8 cellular contexts compared by ENCODE assay signal in the genomic region with DNA sequence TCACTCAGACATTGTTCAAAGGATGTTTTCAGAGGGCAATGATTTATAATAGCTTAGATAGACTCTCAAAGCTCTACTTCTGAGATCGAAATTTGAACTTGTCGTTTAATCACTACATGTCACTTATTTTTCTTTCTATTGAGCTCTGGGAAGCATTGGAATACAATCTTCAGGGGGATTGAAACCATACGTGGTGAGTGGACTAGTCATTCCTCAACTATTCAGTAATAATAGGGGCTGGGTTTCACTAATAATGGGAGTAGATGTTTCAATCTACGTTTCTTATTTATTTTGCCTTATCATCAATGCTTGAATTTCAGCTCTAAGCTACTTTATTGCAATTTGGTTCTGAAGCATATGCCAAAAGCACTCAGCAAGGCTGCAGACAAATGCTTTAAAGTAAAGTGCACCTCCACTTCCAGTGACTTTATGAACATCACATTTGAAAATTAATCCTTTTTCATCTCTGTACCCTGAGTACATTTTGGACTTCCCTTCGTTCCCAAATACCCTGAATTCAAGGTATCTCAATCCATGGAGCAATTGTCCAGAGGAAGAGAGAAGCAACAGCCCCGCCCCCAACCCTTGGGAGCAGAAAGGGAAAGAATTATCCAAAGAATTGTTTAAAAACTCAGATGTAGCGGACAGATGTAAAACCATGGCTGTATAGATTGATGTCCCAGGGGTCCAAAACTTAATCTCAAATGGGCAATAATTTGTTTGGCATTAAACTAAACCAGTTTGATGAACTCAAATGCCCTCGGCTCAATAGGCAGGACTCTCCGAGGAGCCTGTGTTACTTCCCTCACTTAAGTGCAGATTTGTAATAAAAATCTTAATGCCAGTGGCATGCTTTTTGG.
DNase-seq lines count a peak whose midpoint lies in the region; ATAC-seq, FAIRE-seq and TF ChIP-seq lines count a peak whose summit lies in the region.

No MANE protein-coding gene starts in this region.

- H3K36me3 ChIP-seq in brain microvascular endothelial cell (replicated peaks) (no peaks in the 10 kb centered on the region), kidney (ENCODE audit: control insufficient read depth in 1 of 2, insufficient read depth in 2 of 2, low read length in 2 of 2) (no peaks in the 10 kb centered on the region)

- peaks cover 7 to 8% of the 10 kb centered on the region in 2 donors for H3K36me3 Mint-ChIP-seq in activated T-cell treated with anti-CD3 and anti-CD28 coated beads, Interleukin-2, amount 50 U/mL, for 72 hours (ENCODE audit: insufficient read depth in 2 of 2)
- peaks cover 54% of the 10 kb centered on the region for H3K36me3 Mint-ChIP-seq in stimulated activated effector memory CD8-positive, alpha-beta T cell treated with anti-CD3 and anti-CD28 coated beads, Interleukin-12 subunit alpha, Interleukin-12 subunit beta, amount 100 ng/mL, for 72 hours

- peak in 1 of 2 donors; percentile 20 for DNase-seq in activated T-cell treated with anti-CD3 and anti-CD28 coated beads, Interleukin-2, amount 50 U/mL, for 72 hours
- DNase-seq in activated T-cell treated with anti-CD3 and anti-CD28 coated beads for 4 hours (no peak), NCI-H460 (ENCODE audit: extremely low read depth, low read depth) (peak; percentile 18), brain microvascular endothelial cell (no peak), kidney (no peak)
- DNase-seq in stimulated activated effector memory CD8-positive, alpha-beta T cell treated with anti-CD3 and anti-CD28 coated beads, Interleukin-12 subunit alpha, Interleukin-12 subunit beta, amount 100 ng/mL, for 72 hours (ENCODE audit: low spot score in 2 of 2) = no peak

- no peaks in the 10 kb centered on the region for H3K27me3 Mint-ChIP-seq in activated T-cell treated with anti-CD3 and anti-CD28 coated beads, Interleukin-2, amount 50 U/mL, for 72 hours (ENCODE audit: low read depth)

- H3K4me3 ChIP-seq in brain microvascular endothelial cell (ENCODE audit: low read depth, low read length) (peak overlapping the region; percentile 86), kidney (ENCODE audit: low read length in 2 of 2) (peak overlapping the region; percentile 64 to 88)

- no peak for TF ChIP-seq CTCF in brain microvascular endothelial cell (IDR thresholded peaks at IDR 0.05; ENCODE audit: low read depth, low read length, missing control alignments)
- TF ChIP-seq CTCF in kidney (IDR thresholded peaks at IDR 0.05; ENCODE audit: borderline replicate concordance, extremely low read depth, insufficient read depth) = no peak

- ATAC-seq in activated T-cell treated with anti-CD3 and anti-CD28 coated beads, Interleukin-2, amount 50 U/mL, for 72 hours (replicated peaks in 1 of 2) = no peak
- no peak for ATAC-seq in stimulated activated effector memory CD8-positive, alpha-beta T cell treated with anti-CD3 and anti-CD28 coated beads, Interleukin-12 subunit alpha, Interleukin-12 subunit beta, amount 100 ng/mL, for 72 hours
- ATAC-seq in HG03469 (IDR thresholded peaks at IDR 0.05; ENCODE audit: unreplicated experiment) (no peak), GM18498 (IDR thresholded peaks at IDR 0.05; ENCODE audit: unreplicated experiment) (no peak)

- no peaks in the 10 kb centered on the region for H3K9me3 Mint-ChIP-seq in activated T-cell treated with anti-CD3 and anti-CD28 coated beads, Interleukin-2, amount 50 U/mL, for 72 hours
- H3K9me3 Mint-ChIP-seq in stimulated activated effector memory CD8-positive, alpha-beta T cell treated with anti-CD3 and anti-CD28 coated beads, Interleukin-12 subunit alpha, Interleukin-12 subunit beta, amount 100 ng/mL, for 72 hours = no peaks in the 10 kb centered on the region

- no peaks in the 10 kb centered on the region for H3K9me3 ChIP-seq in kidney (ENCODE audit: control insufficient read depth in 1 of 2, low read length in 2 of 2)

- peak overlapping the region; percentile 78 for H3K27ac ChIP-seq in brain microvascular endothelial cell
- peak overlapping the region; percentile 70 to 75 for H3K27ac ChIP-seq in kidney (ENCODE audit: low read depth in 2 of 2, low read length in 2 of 2)

- intact Hi-C loops in kidney (cut with DNase I) = no loop called here

- peak overlapping the region; percentile 99 for H3K27ac Mint-ChIP-seq in activated T-cell treated with anti-CD3 and anti-CD28 coated beads, Interleukin-2, amount 50 U/mL, for 72 hours
- peak overlapping the region; percentile 97 for H3K27ac Mint-ChIP-seq in stimulated activated effector memory CD8-positive, alpha-beta T cell treated with anti-CD3 and anti-CD28 coated beads, Interleukin-12 subunit alpha, Interleukin-12 subunit beta, amount 100 ng/mL, for 72 hours

- H3K4me1 Mint-ChIP-seq in activated T-cell treated with anti-CD3 and anti-CD28 coated beads, Interleukin-2, amount 50 U/mL, for 72 hours (ENCODE audit: low read depth) = peaks cover 33% of the 10 kb centered on the region
- H3K4me1 Mint-ChIP-seq in stimulated activated effector memory CD8-positive, alpha-beta T cell treated with anti-CD3 and anti-CD28 coated beads, Interleukin-12 subunit alpha, Interleukin-12 subunit beta, amount 100 ng/mL, for 72 hours = peaks cover 47% of the 10 kb centered on the region

- H3K4me3 Mint-ChIP-seq in activated T-cell treated with anti-CD3 and anti-CD28 coated beads, Interleukin-2, amount 50 U/mL, for 72 hours = peak overlapping the region; percentile 88 to 95
- peak overlapping the region; percentile 82 for H3K4me3 Mint-ChIP-seq in stimulated activated effector memory CD8-positive, alpha-beta T cell treated with anti-CD3 and anti-CD28 coated beads, Interleukin-12 subunit alpha, Interleukin-12 subunit beta, amount 100 ng/mL, for 72 hours

- H3K27me3 ChIP-seq in brain microvascular endothelial cell (replicated peaks) = no peaks in the 10 kb centered on the region

- FAIRE-seq in kidney (lab: Jason Lieb, UNC) = no peak

- in situ Hi-C loops in brain microvascular endothelial cell (cut with HindIII; ENCODE audit: low pct_ligation_motif_present, low sequenced_read_pairs) = no loop called here

- H3K4me1 ChIP-seq in kidney (ENCODE audit: control insufficient read depth in 1 of 2, insufficient read depth in 1 of 2, low read depth in 1 of 2, low read length in 2 of 2) = peaks cover 8 to 10% of the 10 kb centered on the region in 2 donors

- peak overlapping the region in 1 of 2 donors; percentile 79 for H3K9ac ChIP-seq in kidney (ENCODE audit: low read length in 2 of 2)
